8 cellular contexts compared by ENCODE assay signal in genomic region chr3:66499881-66500574, GRCh38. TPM values are rescaled to one million over a fixed set of nuclear protein-coding genes. Genes with fewer than 3 reads are reported as not detected.
DNase-seq lines count a peak whose midpoint lies in the region; ATAC-seq and TF ChIP-seq lines count a peak whose summit lies in the region.

No MANE protein-coding gene starts in this region.

- peak overlapping the region; percentile 95 for H3K9ac ChIP-seq in BLaER1

- CTCF ChIA-PET in activated CD8-positive, alpha-beta T cell treated with anti-CD3 and anti-CD28 coated beads for 36 hours (lab: Charles Lee), result interaction anchor here (1.0 to 1.3 kb wide), 2 partner anchors 9 to 93 kb away, joined by 3 to 5 read pairs; no protein-coding TSS in a partner anchor
- CTCF ChIA-PET in naive thymus-derived CD4-positive, alpha-beta T cell (lab: Charles Lee), result interaction anchor here (0.6 kb wide), 1 partner anchor 94 kb away, joined by 3 read pairs; no protein-coding TSS in a partner anchor

- peaks cover 55% of the 10 kb centered on the region for H4K20me1 ChIP-seq in BLaER1

- peak overlapping the region; percentile 84 for H3K4me2 ChIP-seq in BLaER1

- peaks cover 4% of the 10 kb centered on the region for H3K36me3 Mint-ChIP-seq in activated CD8-positive, alpha-beta T cell treated with anti-CD3 and anti-CD28 coated beads for 36 hours (ENCODE audit: low read depth)
- H3K36me3 Mint-ChIP-seq in naive thymus-derived CD4-positive, alpha-beta T cell, result peaks cover 0 to 8% (median 0%) of the 10 kb centered on the region in 5 donors

- H3K4me3 ChIP-seq in BLaER1 (peak overlapping the region; percentile 98), epithelial cell of proximal tubule (ENCODE audit: low read depth, low read length) (peak overlapping the region; percentile 75), tibial artery (peak overlapping the region; percentile 77 to 96)
- H3K4me3 ChIP-seq in naive thymus-derived CD4-positive, alpha-beta T cell (ENCODE audit: low read length), result peak overlapping the region; percentile 61

- H3K27me3 ChIP-seq in BLaER1 (no peaks in the 10 kb centered on the region), tibial artery (no peaks in the 10 kb centered on the region)
- no peaks in the 10 kb centered on the region for H3K27me3 ChIP-seq in naive thymus-derived CD4-positive, alpha-beta T cell (ENCODE audit: control insufficient read depth in 2 of 2, insufficient read depth in 2 of 2, low read length in 2 of 2)

- H3K36me3 ChIP-seq in BLaER1, result no peaks in the 10 kb centered on the region
- no peaks in the 10 kb centered on the region for H3K36me3 ChIP-seq in naive thymus-derived CD4-positive, alpha-beta T cell (ENCODE audit: control insufficient read depth in 2 of 3, insufficient read depth in 3 of 3, low read length in 3 of 3)
- no peaks in the 10 kb centered on the region for H3K36me3 ChIP-seq in tibial artery

- peak; percentile 45 for DNase-seq in activated CD8-positive, alpha-beta T cell treated with anti-CD3 and anti-CD28 coated beads for 36 hours
- DNase-seq in epithelial cell of proximal tubule (ENCODE audit: low read depth) (no peak), tibial artery (peak in 1 of 2 donors; percentile 73), COLO829 (ENCODE audit: low spot score) (no peak)
- peak in 8 of 9 donors; percentile 20 to 68 (median 26) for DNase-seq in naive thymus-derived CD4-positive, alpha-beta T cell

- peak overlapping the region; percentile 88 for H3K27ac Mint-ChIP-seq in activated CD8-positive, alpha-beta T cell treated with anti-CD3 and anti-CD28 coated beads for 36 hours
- H3K27ac Mint-ChIP-seq in naive thymus-derived CD4-positive, alpha-beta T cell, result peak overlapping the region; percentile 2 to 87 (median 56)

- H3K9me3 ChIP-seq in BLaER1 (no peaks in the 10 kb centered on the region), tibial artery (no peaks in the 10 kb centered on the region)
- H3K9me3 ChIP-seq in naive thymus-derived CD4-positive, alpha-beta T cell (ENCODE audit: control insufficient read depth in 2 of 3, low read length in 3 of 3), result no peaks in the 10 kb centered on the region

- intact Hi-C loops in activated CD8-positive, alpha-beta T cell treated with anti-CD3 and anti-CD28 coated beads for 36 hours (cut with micrococcal nuclease), result loop anchor here (5.0 kb wide), 2 partner anchors 33 to 93 kb away; no protein-coding TSS in a partner anchor
- intact Hi-C loops in naive thymus-derived CD4-positive, alpha-beta T cell (cut with micrococcal nuclease), result loop anchor here (1.0 to 10.0 kb wide), 7 partner anchors 10 to 1447 kb away; partner anchors contain the start of gene SUCLG2 (in 2 of the 2)
- intact Hi-C loops in tibial artery (cut with DNase I; ENCODE audit: low total_unique reads), result loop anchor here (5.0 to 10.0 kb wide), 5 partner anchors 48 to 315 kb away; no protein-coding TSS in a partner anchor

- H3K4me1 ChIP-seq in BLaER1 (peaks cover 56% of the 10 kb centered on the region), tibial artery (peaks cover 0 to 37% (median 28%) of the 10 kb centered on the region in 4 donors)
- H3K4me1 ChIP-seq in naive thymus-derived CD4-positive, alpha-beta T cell (ENCODE audit: control insufficient read depth in 2 of 2, insufficient read depth in 2 of 2, low read length in 2 of 2), result peaks cover 47 to 50% of the 10 kb centered on the region in 2 donors

- H3K9me3 Mint-ChIP-seq in activated CD8-positive, alpha-beta T cell treated with anti-CD3 and anti-CD28 coated beads for 36 hours, result no peaks in the 10 kb centered on the region
- peaks cover 0 to 1% (median 0%) of the 10 kb centered on the region in 11 donors for H3K9me3 Mint-ChIP-seq in naive thymus-derived CD4-positive, alpha-beta T cell

- TF ChIP-seq CTCF in activated CD8-positive, alpha-beta T cell treated with anti-CD3 and anti-CD28 coated beads for 36 hours (IDR thresholded peaks at IDR 0.05), result no peak
- no peak for TF ChIP-seq CTCF in epithelial cell of proximal tubule (conservative IDR thresholded peaks at IDR 0.05; ENCODE audit: low read depth, low read length)
- TF ChIP-seq CTCF in tibial artery (IDR thresholded peaks at IDR 0.05), result no peak

- peaks cover 51% of the 10 kb centered on the region for H3K4me1 Mint-ChIP-seq in activated CD8-positive, alpha-beta T cell treated with anti-CD3 and anti-CD28 coated beads for 36 hours (ENCODE audit: low read depth)
- peaks cover 46 to 77% (median 72%) of the 10 kb centered on the region in 7 donors for H3K4me1 Mint-ChIP-seq in naive thymus-derived CD4-positive, alpha-beta T cell

- POLR2A ChIA-PET in activated CD8-positive, alpha-beta T cell treated with anti-CD3 and anti-CD28 coated beads for 36 hours (lab: Charles Lee), result interaction anchor here (0.7 to 2.7 kb wide), 4 partner anchors 8 to 31 kb away, joined by 3 to 14 read pairs (median 3); no protein-coding TSS in a partner anchor
- POLR2A ChIA-PET in naive thymus-derived CD4-positive, alpha-beta T cell (lab: Charles Lee), result interaction anchor here (0.8 to 1.4 kb wide), 4 partner anchors 9 to 36 kb away, joined by 3 to 6 read pairs (median 4); no protein-coding TSS in a partner anchor

- peak overlapping the region; percentile 93 for H3K27ac ChIP-seq in BLaER1
- peak overlapping the region; percentile 60 for H3K27ac ChIP-seq in naive thymus-derived CD4-positive, alpha-beta T cell (ENCODE audit: low read depth, low read length)
- peak overlapping the region; percentile 91 to 99 for H3K27ac ChIP-seq in tibial artery

- peak overlapping the region; percentile 92 for H3K4me3 Mint-ChIP-seq in activated CD8-positive, alpha-beta T cell treated with anti-CD3 and anti-CD28 coated beads for 36 hours
- peak overlapping the region; percentile 88 to 98 (median 94) for H3K4me3 Mint-ChIP-seq in naive thymus-derived CD4-positive, alpha-beta T cell

- peaks cover 20% of the 10 kb centered on the region for H3K27me3 Mint-ChIP-seq in activated CD8-positive, alpha-beta T cell treated with anti-CD3 and anti-CD28 coated beads for 36 hours
- H3K27me3 Mint-ChIP-seq in naive thymus-derived CD4-positive, alpha-beta T cell, result peaks cover 0 to 28% (median 5%) of the 10 kb centered on the region in 5 donors

- ATAC-seq in GM19351 (IDR thresholded peaks at IDR 0.05; ENCODE audit: unreplicated experiment), result peak; percentile 21
- ATAC-seq in HG03432 (IDR thresholded peaks at IDR 0.05; ENCODE audit: unreplicated experiment), result peak; percentile 23
- no peak for ATAC-seq in activated CD8-positive, alpha-beta T cell treated with anti-CD3 and anti-CD28 coated beads for 36 hours
- no peak for ATAC-seq in naive thymus-derived CD4-positive, alpha-beta T cell

RNA-seq across cellular contexts. Expression of gene LRIG1, which starts 0.8 kb away (rescaled TPM):
- 10 to 100 TPM; 12.7 to 13.0 TPM for total RNA-seq in activated CD8-positive, alpha-beta T cell treated with anti-CD3 and anti-CD28 coated beads for 36 hours
- 10.0 and 15.8 TPM in 2 replicates for total RNA-seq in epithelial cell of proximal tubule
- total RNA-seq in naive thymus-derived CD4-positive, alpha-beta T cell, result 10 to 100 TPM; 28.5 to 46.3 (median 34.4) TPM
- 10 to 100 TPM; 14.5 to 35.2 TPM for polyA plus RNA-seq in naive thymus-derived CD4-positive, alpha-beta T cell

Comparison
In these comparisons a context has a peak if more than half of its experiments do, and no peak if none do; other contexts are left out.
1. ATAC-seq: peak in GM19351 (single experiment) and HG03432 (single experiment); none in activated CD8-positive, alpha-beta T cell treated with anti-CD3 and anti-CD28 coated beads for 36 hours (single experiment) and naive thymus-derived CD4-positive, alpha-beta T cell (single experiment).
2. DNase-seq: peak in activated CD8-positive, alpha-beta T cell treated with anti-CD3 and anti-CD28 coated beads for 36 hours (single experiment) and naive thymus-derived CD4-positive, alpha-beta T cell (8 of 9); none in epithelial cell of proximal tubule (single experiment) and COLO829 (single experiment).
3. Peak in every context shown above with its lines, with median percentiles within 50 percentile points of each other: H3K27ac ChIP-seq and H3K4me3 ChIP-seq.